ENCODE assay signal across 21 cellular contexts in the genomic region with DNA sequence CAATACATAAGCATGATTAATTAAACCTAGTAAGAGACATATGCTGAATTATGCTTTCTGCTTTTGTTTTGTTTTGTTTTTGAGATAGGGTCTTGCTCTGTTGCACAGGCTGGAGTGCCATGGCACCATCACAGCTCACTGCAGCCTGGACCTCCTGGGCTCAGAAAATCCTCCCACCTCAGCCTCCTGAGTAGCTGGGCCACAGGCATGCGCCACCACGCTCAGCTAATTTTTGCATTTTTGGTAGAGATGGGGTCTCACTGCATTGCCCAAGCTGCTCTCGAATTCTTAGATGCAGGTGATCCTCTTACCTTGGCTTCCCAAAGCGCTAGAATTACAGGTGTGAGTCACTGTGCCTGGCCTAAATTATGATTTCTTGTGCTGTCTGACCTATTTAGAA.
"Had no signal": no experiment of that assay in that cellular context is flagged by ENCODE, and none has a peak within 500 bp of the region (broad histone marks: within the 10 kb centered on the region; RNA-seq: fewer than 3 reads in every experiment).

No MANE protein-coding gene starts in this region.

- H3K27me3 ChIP-seq: brain microvascular endothelial cell, esophagus squamous epithelium, left lung, suprapubic skin, upper lobe of left lung had no signal

- ATAC-seq: left lung; mucosa of descending colon; naive thymus-derived CD4-positive, alpha-beta T cell; T-helper 17 cell had no signal

- H3K4me3 Mint-ChIP-seq: activated naive CD4-positive, alpha-beta T cell treated with anti-CD3 and anti-CD28 coated beads, Interleukin-2, amount 50 U/mL, for 24 hours; central memory CD8-positive, alpha-beta T cell; memory B cell; T-helper 17 cell had no signal

- H3K9ac ChIP-seq: SK-N-SH had no signal

- DNase-seq: activated CD4-positive, alpha-beta T cell treated with anti-CD3 and anti-CD28 coated beads, Interleukin-2, amount 50 U/mL, for 4 hours; activated CD4-positive, CD25-positive, alpha-beta regulatory T cell; activated CD8-positive, alpha-beta memory T cell treated with anti-CD3 and anti-CD28 coated beads, Interleukin-2, amount 50 U/mL, for 4 hours; brain microvascular endothelial cell; esophagus squamous epithelium; hippocampal formation; left lung; mucosa of descending colon; naive thymus-derived CD4-positive, alpha-beta T cell; SHP77; SK-N-SH; stimulated activated CD4-positive, alpha-beta T cell treated with anti-CD3 and anti-CD28 coated beads, Interleukin-4, amount 100 ng/mL, for 1 hour; stimulated activated naive CD4-positive, alpha-beta T cell; T-helper 17 cell; upper lobe of left lung had no signal

- H3K9me3 Mint-ChIP-seq: activated naive CD4-positive, alpha-beta T cell treated with anti-CD3 and anti-CD28 coated beads, Interleukin-2, amount 50 U/mL, for 24 hours; central memory CD8-positive, alpha-beta T cell; memory B cell; naive thymus-derived CD4-positive, alpha-beta T cell had no signal

- FAIRE-seq: keratinocyte had no signal

- H3K27me3 Mint-ChIP-seq: activated naive CD4-positive, alpha-beta T cell treated with anti-CD3 and anti-CD28 coated beads, Interleukin-2, amount 50 U/mL, for 24 hours; central memory CD8-positive, alpha-beta T cell; memory B cell; naive thymus-derived CD4-positive, alpha-beta T cell; T-helper 17 cell had no signal

- H3K4me3 ChIP-seq: coronary artery, esophagus squamous epithelium, left lung, mucosa of descending colon, suprapubic skin, upper lobe of left lung had no signal

- H3K4me2 ChIP-seq: SK-N-SH had no signal

- H3K27ac ChIP-seq: brain microvascular endothelial cell, coronary artery, left lung, suprapubic skin, upper lobe of left lung had no signal

- H3K9me3 ChIP-seq: esophagus squamous epithelium, left lung, mucosa of descending colon, SK-N-SH, suprapubic skin, upper lobe of left lung had no signal

- H3K27ac Mint-ChIP-seq: memory B cell had no signal
